22 cellular contexts compared by ENCODE assay signal in the genomic region with DNA sequence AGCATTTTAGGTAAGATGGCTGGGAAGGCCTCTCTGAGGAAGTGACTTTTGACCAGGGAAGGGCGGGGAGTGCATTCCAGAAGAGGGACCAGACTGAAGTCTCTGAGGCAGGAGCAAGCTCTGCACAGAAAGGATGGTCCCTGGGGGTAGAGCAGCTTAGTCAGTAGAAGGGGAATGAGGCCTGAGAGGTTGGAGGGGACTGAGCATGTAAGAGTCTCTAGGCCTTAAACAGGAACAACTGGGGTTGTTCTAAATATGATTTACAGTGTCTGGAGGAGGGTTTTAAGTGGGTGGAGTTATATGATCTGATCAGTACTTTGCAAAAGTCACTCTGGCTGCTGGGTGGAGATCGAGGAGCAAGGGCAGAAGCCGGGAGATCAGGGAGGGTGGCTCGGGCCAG. TPM values are rescaled to one million over a fixed set of nuclear protein-coding genes. Genes with fewer than 3 reads are reported as not detected.
A peak's percentile ranks its signal among the peaks of the same experiment; 100 is the strongest.
DNase-seq lines count a peak whose midpoint lies in the region; TF ChIP-seq lines count a peak whose summit lies in the region.
"Had no signal": no experiment of that assay in that cellular context is flagged by ENCODE, and none has a peak within 500 bp of the region (broad histone marks: within the 10 kb centered on the region; RNA-seq: fewer than 3 reads in every experiment).

No MANE protein-coding gene starts in this region.

- CTCF ChIA-PET in Caco-2 (lab: Charles Lee) (interaction anchor here (0.7 to 1.0 kb wide), 2 partner anchors 31 to 63 kb away, joined by 3 to 4 read pairs; no protein-coding TSS in a partner anchor), MCF 10A (lab: Yijun Ruan, JAX) (interaction anchor here (0.6 kb wide), 2 partner anchors 39 to 243 kb away, joined by 3 to 6 read pairs; no protein-coding TSS in a partner anchor)
- CTCF ChIA-PET in activated CD4-positive, alpha-beta memory T cell treated with anti-CD3 and anti-CD28 coated beads, Interleukin-2, amount 10 ng/mL, durations not matched to agents 7 days and 5 days (lab: Charles Lee): no interaction called here

- H3K27me3 Mint-ChIP-seq in Caco-2 (ENCODE audit: insufficient read depth, unreplicated experiment) (no peaks in the 10 kb centered on the region), HFFc6 (ENCODE audit: insufficient read depth) (peaks cover 4% of the 10 kb centered on the region; the same call in 1 of the 2 replicates), nephron progenitor cell (ENCODE audit: low read depth, poor library complexity) (peaks cover 2% of the 10 kb centered on the region), MCF 10A (ENCODE audit: insufficient read depth, unreplicated experiment) (no peaks in the 10 kb centered on the region)
- no peaks in the 10 kb centered on the region for H3K27me3 Mint-ChIP-seq in activated CD4-positive, alpha-beta memory T cell treated with anti-CD3 and anti-CD28 coated beads, Interleukin-2, amount 10 ng/mL, durations not matched to agents 7 days and 5 days
- H3K27me3 Mint-ChIP-seq: B cell, T-cell had no signal

- DNase-seq in Caco-2: peak; percentile 63 to 77
- no peak for DNase-seq in HFFc6
- peak; percentile 44 for DNase-seq in colonic mucosa
- DNase-seq in nephron progenitor cell: no peak
- DNase-seq in AML-193 (lab: John Stamatoyannopoulos, UW): no peak
- no peak for DNase-seq in NCI-H1048 (lab: John Stamatoyannopoulos, UW)
- DNase-seq in MCF 10A (ENCODE audit: unreplicated experiment): no peak
- no peak for DNase-seq in activated CD4-positive, alpha-beta memory T cell treated with anti-CD3 and anti-CD28 coated beads, Interleukin-2, amount 10 ng/mL, durations not matched to agents 7 days and 5 days
- DNase-seq: activated CD8-positive, alpha-beta memory T cell treated with anti-CD3 and anti-CD28 coated beads for 24 hours; COR-L47; effector CD4-positive, alpha-beta T cell; esophagus squamous epithelium; heart left ventricle; immature natural killer cell; NCI-H1417 treated with DMSO at 0.1 percent for 48 hours; right lobe of liver; SHP77 treated with DMSO at 0.1 percent for 48 hours; T-cell; upper lobe of right lung had no signal

- no peak overlapping the region for H3K9ac ChIP-seq in colonic mucosa (ENCODE audit: low read depth in 2 of 2, low read length in 2 of 2)

- BruUV-seq in Caco-2 (replicated peaks; lab: Mats Ljungman, UMichigan) (no TSS peak), MCF 10A (replicated peaks; lab: Mats Ljungman, UMichigan) (no TSS peak)

- H3K36me3 Mint-ChIP-seq in Caco-2 (ENCODE audit: insufficient read depth, unreplicated experiment) (peaks cover 76% of the 10 kb centered on the region), HFFc6 (ENCODE audit: low read depth) (peaks cover 30% of the 10 kb centered on the region), nephron progenitor cell (ENCODE audit: low read depth) (peaks cover 31% of the 10 kb centered on the region), MCF 10A (ENCODE audit: insufficient read depth, unreplicated experiment) (peaks cover 42% of the 10 kb centered on the region)
- peaks cover 39% of the 10 kb centered on the region for H3K36me3 Mint-ChIP-seq in activated CD4-positive, alpha-beta memory T cell treated with anti-CD3 and anti-CD28 coated beads, Interleukin-2, amount 10 ng/mL, durations not matched to agents 7 days and 5 days (ENCODE audit: low read depth)

- H3K4me1 Mint-ChIP-seq in Caco-2 (ENCODE audit: low read depth, unreplicated experiment) (peaks cover 28% of the 10 kb centered on the region), HFFc6 (ENCODE audit: low read depth) (peaks cover 24% of the 10 kb centered on the region), nephron progenitor cell (no peaks in the 10 kb centered on the region), MCF 10A (ENCODE audit: insufficient read depth, unreplicated experiment) (peaks cover 20% of the 10 kb centered on the region)
- no peaks in the 10 kb centered on the region for H3K4me1 Mint-ChIP-seq in activated CD4-positive, alpha-beta memory T cell treated with anti-CD3 and anti-CD28 coated beads, Interleukin-2, amount 10 ng/mL, durations not matched to agents 7 days and 5 days
- H3K4me1 Mint-ChIP-seq: B cell, immature natural killer cell, T-cell had no signal

- peaks cover 35% of the 10 kb centered on the region for H3K4me1 ChIP-seq in Caco-2
- no peaks in the 10 kb centered on the region for H3K4me1 ChIP-seq in colonic mucosa
- H3K4me1 ChIP-seq: upper lobe of right lung had no signal

- TF ChIP-seq CTCF in Caco-2 (IDR thresholded peaks at IDR 0.05; ENCODE audit: insufficient read depth in 1 of 2, low read depth in 1 of 2, low read length in 1 of 2, severe bottlenecking in 1 of 2, unreplicated experiment in 1 of 2) (no peak), HFFc6 (IDR thresholded peaks at IDR 0.05) (no peak), colonic mucosa (IDR thresholded peaks at IDR 0.05) (no peak), nephron progenitor cell (IDR thresholded peaks at IDR 0.05) (no peak), MCF 10A (IDR thresholded peaks at IDR 0.05; ENCODE audit: unreplicated experiment) (no peak)

- intact Hi-C loops in Caco-2 (cut with micrococcal nuclease; ENCODE audit: unreplicated experiment) (no loop called here), colonic mucosa (cut with DNase I) (loop anchor here (5.0 kb wide), 1 partner anchor 368 kb away; no protein-coding TSS in a partner anchor), MCF 10A (cut with micrococcal nuclease) (no loop called here)

- H3K9me3 ChIP-seq in Caco-2 (no peaks in the 10 kb centered on the region), colonic mucosa (no peaks in the 10 kb centered on the region)
- H3K9me3 ChIP-seq: esophagus squamous epithelium, heart left ventricle, right lobe of liver, upper lobe of right lung had no signal

- no peak overlapping the region for H3K4me3 ChIP-seq in Caco-2 (ENCODE audit: low read depth, low read length)
- H3K4me3 ChIP-seq in colonic mucosa: no peak overlapping the region
- H3K4me3 ChIP-seq: esophagus squamous epithelium, heart left ventricle, lung, right lobe of liver, upper lobe of right lung had no signal

- POLR2A ChIA-PET in Caco-2 (lab: Charles Lee): interaction anchor here (2.1 kb wide), 1 partner anchor 31 kb away, joined by 18 read pairs; a partner anchor contains a TSS
- POLR2A ChIA-PET in MCF 10A (lab: Yijun Ruan, JAX): no interaction called here
- POLR2A ChIA-PET in activated CD4-positive, alpha-beta memory T cell treated with anti-CD3 and anti-CD28 coated beads, Interleukin-2, amount 10 ng/mL, durations not matched to agents 7 days and 5 days (lab: Charles Lee): no interaction called here

- H3K4me3 Mint-ChIP-seq in Caco-2 (ENCODE audit: unreplicated experiment) (peak overlapping the region; percentile 62), HFFc6 (no peak overlapping the region), nephron progenitor cell (no peak overlapping the region), MCF 10A (ENCODE audit: unreplicated experiment) (no peak overlapping the region)
- H3K4me3 Mint-ChIP-seq in activated CD4-positive, alpha-beta memory T cell treated with anti-CD3 and anti-CD28 coated beads, Interleukin-2, amount 10 ng/mL, durations not matched to agents 7 days and 5 days: no peak overlapping the region
- H3K4me3 Mint-ChIP-seq: B cell, immature natural killer cell, T-cell had no signal

- no peak overlapping the region for H3K27ac ChIP-seq in colonic mucosa
- H3K27ac ChIP-seq: right lobe of liver, upper lobe of right lung, VCaP had no signal

- H3K27ac Mint-ChIP-seq in Caco-2 (ENCODE audit: unreplicated experiment) (peak overlapping the region; percentile 86), HFFc6 (peak overlapping the region; percentile 10), nephron progenitor cell (peak overlapping the region; percentile 40), MCF 10A (ENCODE audit: low read depth, unreplicated experiment) (no peak overlapping the region)
- no peak overlapping the region for H3K27ac Mint-ChIP-seq in activated CD4-positive, alpha-beta memory T cell treated with anti-CD3 and anti-CD28 coated beads, Interleukin-2, amount 10 ng/mL, durations not matched to agents 7 days and 5 days
- H3K27ac Mint-ChIP-seq: B cell, T-cell had no signal

- H3K36me3 ChIP-seq in Caco-2 (ENCODE audit: control insufficient read depth, insufficient read depth, low read length) (peaks cover 7% of the 10 kb centered on the region), colonic mucosa (peaks cover 9% of the 10 kb centered on the region)

- H3K27me3 ChIP-seq in Caco-2 (replicated peaks; ENCODE audit: control insufficient read depth, insufficient read depth, low read length) (no peaks in the 10 kb centered on the region), colonic mucosa (no peaks in the 10 kb centered on the region)
- H3K27me3 ChIP-seq: esophagus squamous epithelium, heart left ventricle, right lobe of liver, upper lobe of right lung had no signal

- H3K9me3 Mint-ChIP-seq in Caco-2 (ENCODE audit: unreplicated experiment) (no peaks in the 10 kb centered on the region), HFFc6 (no peaks in the 10 kb centered on the region), nephron progenitor cell (no peaks in the 10 kb centered on the region), MCF 10A (ENCODE audit: unreplicated experiment) (no peaks in the 10 kb centered on the region)
- no peaks in the 10 kb centered on the region for H3K9me3 Mint-ChIP-seq in activated CD4-positive, alpha-beta memory T cell treated with anti-CD3 and anti-CD28 coated beads, Interleukin-2, amount 10 ng/mL, durations not matched to agents 7 days and 5 days
- H3K9me3 Mint-ChIP-seq: immature natural killer cell, T-cell had no signal

RNA-seq across cellular contexts. Expression of a gene that starts 31.7 kb away (rescaled TPM):
- total RNA-seq in Caco-2 (2022) (13.8 and 17.8 TPM in 2 replicates), colonic mucosa (10 to 100 TPM; 12.7 to 28.9 TPM), MCF 10A (2022) (2.2 and 4.2 TPM in 2 replicates)
- 10 to 100 TPM in 2 of 6 experiments, 1 to 10 TPM in 4; 7.4 to 10.6 (median 9.4) TPM for total RNA-seq in HFFc6 (2021; fragmentation: NEBNext Ultra II Directional; extraction: Animal tissue kit (Norgen Biotek cat#: 25700))
- 1 to 10 TPM; 2.3 to 3.3 TPM for total RNA-seq in activated CD4-positive, alpha-beta memory T cell treated with anti-CD3 and anti-CD28 coated beads, Interleukin-2, amount 10 ng/mL, durations not matched to agents 7 days and 5 days

RNA-seq across cellular contexts. Expression of a gene that starts 48.8 kb away (rescaled TPM):
- total RNA-seq in Caco-2 (2022) (55.0 and 60.6 TPM in 2 replicates), colonic mucosa (10 to 100 TPM; 35.2 to 51.7 TPM), MCF 10A (2022) (42.9 and 53.4 TPM in 2 replicates)
- 100 to 1,000 TPM; 108 to 137 (median 130) TPM for total RNA-seq in HFFc6 (2021; fragmentation: NEBNext Ultra II Directional; extraction: Animal tissue kit (Norgen Biotek cat#: 25700))
- total RNA-seq in activated CD4-positive, alpha-beta memory T cell treated with anti-CD3 and anti-CD28 coated beads, Interleukin-2, amount 10 ng/mL, durations not matched to agents 7 days and 5 days: 10 to 100 TPM; 41.7 to 42.1 TPM

Comparison
In these comparisons a context has a peak if more than half of its experiments do, and no peak if none do; other contexts are left out.
1. DNase-seq: peak in Caco-2 (2 of 2) and colonic mucosa (single experiment); none in HFFc6 (single experiment), nephron progenitor cell (single experiment), AML-193 (0 of 2), NCI-H1048 (single experiment), MCF 10A (single experiment) and activated CD4-positive, alpha-beta memory T cell treated with anti-CD3 and anti-CD28 coated beads, Interleukin-2, amount 10 ng/mL, durations not matched to agents 7 days and 5 days (single experiment).
2. H3K27ac Mint-ChIP-seq: peak in Caco-2 (single experiment), HFFc6 (single experiment) and nephron progenitor cell (single experiment); none in MCF 10A (single experiment) and activated CD4-positive, alpha-beta memory T cell treated with anti-CD3 and anti-CD28 coated beads, Interleukin-2, amount 10 ng/mL, durations not matched to agents 7 days and 5 days (single experiment).